8 cellular contexts compared by ENCODE assay signal in the genomic region with DNA sequence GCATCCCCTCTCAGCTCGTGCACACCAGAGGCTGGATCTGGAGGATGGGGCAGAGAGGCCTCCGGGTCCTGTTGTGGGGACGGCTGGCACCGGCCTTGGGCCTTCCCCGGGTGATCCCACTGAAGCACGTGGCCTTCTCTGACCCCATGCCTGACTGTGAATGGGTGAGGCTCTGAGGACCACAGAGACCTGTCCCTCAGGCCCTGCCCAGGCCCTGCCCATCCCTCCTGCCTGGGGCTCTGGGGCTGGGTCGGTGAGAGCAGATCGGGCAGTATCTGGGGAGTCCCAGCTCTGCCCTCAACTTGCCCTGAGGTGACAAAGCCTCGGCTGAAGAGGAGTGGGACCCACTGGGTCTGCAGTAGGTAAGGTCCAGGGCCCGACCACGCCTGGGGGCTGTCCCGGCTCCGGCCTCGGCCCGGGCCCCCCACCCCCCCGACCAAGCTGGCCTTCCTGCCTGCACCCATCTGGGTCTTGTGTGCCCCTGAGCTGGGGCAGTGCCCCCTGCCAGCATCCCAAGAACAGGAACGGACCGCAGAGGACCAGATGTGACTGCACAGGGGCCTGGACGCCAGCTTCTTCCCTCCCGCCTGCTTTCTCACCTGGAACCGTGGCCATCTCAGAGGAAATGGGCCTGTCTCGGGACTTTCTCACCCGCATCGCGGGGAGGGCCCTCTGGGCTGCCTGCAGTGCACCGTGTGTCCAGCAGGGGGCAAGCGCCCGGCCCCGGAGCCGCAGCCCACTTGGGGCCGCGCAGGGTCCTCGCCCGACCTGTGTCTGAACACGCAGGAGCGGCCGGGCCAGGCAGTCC.
DNase-seq lines count a peak whose midpoint lies in the region; ATAC-seq, FAIRE-seq and TF ChIP-seq lines count a peak whose summit lies in the region.
"Not testable (repeated sequence)": the region's sequence is repeated elsewhere in the genome, so short reads cannot be mapped to it uniquely, and the experiment has no call there.

No MANE protein-coding gene starts in this region.

- BruUV-seq in GM12878 (replicated peaks; lab: Mats Ljungman, UMichigan) = not testable (repeated sequence)

- not testable (repeated sequence) for H3K27ac ChIP-seq in RWPE1; GM12878 (ENCODE audit: control insufficient read depth, insufficient read depth); upper lobe of left lung

- not testable (repeated sequence) for H3K4me3 ChIP-seq in GM12878, upper lobe of left lung

- not testable (repeated sequence) for H3K36me3 ChIP-seq in GM12878 (ENCODE audit: control insufficient read depth in 2 of 2, insufficient read depth in 2 of 2, low read length in 1 of 2); upper lobe of left lung

- TF ChIP-seq CTCF in RWPE1 (conservative IDR thresholded peaks at IDR 0.05; ENCODE audit: low read depth) (peak; percentile 93), GM12878 (IDR thresholded peaks at IDR 0.05 in 2 of 3, conservative IDR thresholded peaks at IDR 0.05 in 1 of 3; ENCODE audit: control insufficient read depth in 2 of 3, extremely low read depth in 1 of 3, insufficient read depth in 1 of 3, low read depth in 3 of 3, low read length in 3 of 3) (peak; percentile 35 to 64 (median 39)), natural killer cell (IDR thresholded peaks at IDR 0.05) (peak; percentile 20), upper lobe of left lung (IDR thresholded peaks at IDR 0.05) (peak in 1 of 6 experiments; percentile 48)

- H3K9ac ChIP-seq in GM12878 (ENCODE audit: control insufficient read depth, insufficient read depth, low read length) = not testable (repeated sequence)

- not testable (repeated sequence) for H3K9me3 Mint-ChIP-seq in natural killer cell

- in situ Hi-C loops in GM12878 (cut with MboI) = not testable (repeated sequence)

- DNase-seq in Daoy (ENCODE audit: low read depth) = peak; percentile 32
- peak; percentile 28 for DNase-seq in RWPE1 (ENCODE audit: low spot score)
- DNase-seq in GM12878 (ENCODE audit: low read depth, low spot score); natural killer cell: not testable (repeated sequence)
- DNase-seq in Right ventricle myocardium inferior (ENCODE audit: missing footprints) = peak; percentile 64
- DNase-seq in upper lobe of left lung = peak in 1 of 2 donors; percentile 83

- TF ChIP-seq EP300 in GM12878 (IDR thresholded peaks at IDR 0.05; ENCODE audit: borderline replicate concordance in 1 of 2, control insufficient read depth in 1 of 2, low read depth in 2 of 2, low read length in 2 of 2); upper lobe of left lung (IDR thresholded peaks at IDR 0.05): not testable (repeated sequence)

- H3K9me3 ChIP-seq in GM12878 (replicated peaks; ENCODE audit: control insufficient read depth, insufficient read depth, low read length); upper lobe of left lung: not testable (repeated sequence)

- not testable (repeated sequence) for TF ChIP-seq RAD21 in GM12878 (IDR thresholded peaks at IDR 0.05; ENCODE audit: insufficient read depth, low read depth, low read length)

- WGBS in GM12878 (ENCODE audit: insufficient coverage, insufficient replicate concordance, low lambda C conversion rate, missing lambda C conversion rate) = 47% methylated on average over 34 of the region's 37 CpGs
- 56 to 81% methylated on average over 17 to 37 of the region's 37 CpGs for WGBS in upper lobe of left lung, 2 donors

- CTCF ChIA-PET in RWPE1 (lab: Yijun Ruan, JAX) (interaction anchor here (0.5 to 0.6 kb wide), 2 partner anchors 255 to 580 kb away, joined by 3 to 4 read pairs; no protein-coding TSS in a partner anchor), GM12878 (lab: Yijun Ruan, JAX) (interaction anchor here (0.6 to 1.4 kb wide), 3 partner anchors 10 to 266 kb away, joined by 3 to 5 read pairs (median 3); no protein-coding TSS in a partner anchor)

- H3K36me3 Mint-ChIP-seq in natural killer cell = not testable (repeated sequence)

- not testable (repeated sequence) for H3K27ac Mint-ChIP-seq in natural killer cell

- not testable (repeated sequence) for H3K4me1 ChIP-seq in GM12878 (ENCODE audit: control insufficient read depth, insufficient read depth, low read length); upper lobe of left lung

- ATAC-seq in GM21367 (IDR thresholded peaks at IDR 0.05; ENCODE audit: unreplicated experiment) = peak; percentile 86
- peak; percentile 67 for ATAC-seq in HG03460 (IDR thresholded peaks at IDR 0.05; ENCODE audit: unreplicated experiment)
- peak; percentile 98 for ATAC-seq in GM12878
- peak; percentile 31 for ATAC-seq in Right ventricle myocardium inferior
- peak; percentile 55 to 66 (median 63) for ATAC-seq in natural killer cell
- peak; percentile 79 to 81 for ATAC-seq in upper lobe of left lung (ENCODE audit: low FRiP score in 2 of 2)

- not testable (repeated sequence) for H3K79me2 ChIP-seq in GM12878 (ENCODE audit: control insufficient read depth, insufficient read depth, low read length)

- FAIRE-seq in GM12878 (lab: Jason Lieb, UNC) = not testable (repeated sequence)

- not testable (repeated sequence) for H3K4me3 Mint-ChIP-seq in natural killer cell

- H3K27me3 Mint-ChIP-seq in natural killer cell (ENCODE audit: low read depth in 2 of 2) = not testable (repeated sequence)

- H2AFZ ChIP-seq in GM12878 (ENCODE audit: control insufficient read depth, low read depth, low read length) = not testable (repeated sequence)

- SMC1A ChIA-PET in GM12878 (lab: Charles Lee; ENCODE audit: uncharacterized antibody, unreplicated experiment) = not testable (repeated sequence)

- not testable (repeated sequence) for H3K4me1 Mint-ChIP-seq in natural killer cell

- TF ChIP-seq POLR2A in GM12878 (IDR thresholded peaks at IDR 0.05; ENCODE audit: low read depth, low read length); upper lobe of left lung (IDR thresholded peaks at IDR 0.05): not testable (repeated sequence)

- intact Hi-C loops in GM12878 (cut with micrococcal nuclease; ENCODE audit: unreplicated experiment); Right ventricle myocardium inferior (cut with DNase I); natural killer cell (cut with micrococcal nuclease): not testable (repeated sequence)

- RAD21 ChIA-PET in GM12878 (lab: Charles Lee; ENCODE audit: unreplicated experiment) = not testable (repeated sequence)

- not testable (repeated sequence) for H3K27me3 ChIP-seq in GM12878 (replicated peaks in 1 of 2; ENCODE audit: control insufficient read depth in 2 of 2, insufficient read depth in 2 of 2, low read length in 1 of 2); upper lobe of left lung

- not testable (repeated sequence) for H3K4me2 ChIP-seq in GM12878 (ENCODE audit: control insufficient read depth, insufficient read depth)

- H4K20me1 ChIP-seq in GM12878 (ENCODE audit: control insufficient read depth, insufficient read depth) = not testable (repeated sequence)

- POLR2A ChIA-PET in RWPE1 (lab: Yijun Ruan, JAX; ENCODE audit: low non-redundant PET); GM12878 (lab: Charles Lee): not testable (repeated sequence)

Comparison
In these comparisons a context has a peak if more than half of its experiments do, and no peak if none do; other contexts are left out.
1. ATAC-seq: peak in every context shown above with its lines; median percentile 98 in GM12878; 86 in GM21367; 80 in upper lobe of left lung; 67 in HG03460; 63 in natural killer cell; 31 in Right ventricle myocardium inferior.